ENCODE assay signal across 25 cellular contexts in genomic region chr7:139525239-139525638, GRCh38. TPM values are rescaled to one million over a fixed set of nuclear protein-coding genes. Genes with fewer than 3 reads are reported as not detected.
"Had no signal": no experiment of that assay in that cellular context is flagged by ENCODE, and none has a peak within 500 bp of the region (broad histone marks: within the 10 kb centered on the region; RNA-seq: fewer than 3 reads in every experiment).

No MANE protein-coding gene starts in this region.

- ATAC-seq: activated CD8-positive, alpha-beta memory T cell treated with anti-CD3 and anti-CD28 coated beads, Interleukin-2, amount 10 ng/mL, durations not matched to agents 7 days and 5 days; SK-N-SH treated with all-trans-retinoic acid at 6 μM for 48 hours; WTC11 had no signal

- H3K9me3 Mint-ChIP-seq: activated naive CD4-positive, alpha-beta T cell treated with anti-CD3 and anti-CD28 coated beads, Interleukin-2, amount 50 U/mL, for 24 hours; activated T-cell treated with anti-CD3 and anti-CD28 coated beads, Interleukin-2, amount 50 U/mL, for 24 hours; activated T-helper 1 cell treated with anti-CD3 and anti-CD28 coated beads, Interleukin-12 subunit alpha, Interleukin-12 subunit beta, Interleukin-2, Interleukin-4 antibody, amounts not matched to agents 30 ng/mL and 10 ng/mL and 1 ng/mL, durations not matched to agents 14 hours and 24 hours and 36 hours; T-helper 1 cell treated with Interleukin-12 subunit alpha and Interleukin-12 subunit beta and Interleukin-4 antibody, amounts not matched to agents 30 μg/mL and 1 μg/mL, for 36 hours had no signal

- FAIRE-seq: RCC 7860 had no signal

- H3K36me3 ChIP-seq: brain microvascular endothelial cell, cardiac muscle cell, SJSA1 had no signal

- DNase-seq: activated CD4-positive, alpha-beta T cell treated with anti-CD3 and anti-CD28 coated beads for 48 hours; activated CD4-positive, alpha-beta T cell treated with anti-CD3 and anti-CD28 coated beads, Interleukin-2, amount 50 U/mL, for 4 hours; activated CD4-positive, CD25-positive, alpha-beta regulatory T cell treated with anti-CD3 and anti-CD28 coated beads, Interleukin-2, amount 50 U/mL, for 72 hours; activated CD8-positive, alpha-beta memory T cell treated with anti-CD3 and anti-CD28 coated beads, Interleukin-2, amount 10 ng/mL, durations not matched to agents 7 days and 5 days; activated effector memory CD4-positive, alpha-beta T cell treated with Interleukin-2 at 50 U/mL for 16 hours; activated naive CD4-positive, alpha-beta T cell; activated T-cell treated with anti-CD3 and anti-CD28 coated beads, Interleukin-2, amount 50 U/mL, for 24 hours; brain microvascular endothelial cell; Karpas-422; MM.1S; NCI-H1105; NCI-H1436; NCI-H1694 treated with DMSO at 0.1 percent for 48 hours; NCI-H2081; NCI-H446; NCI-H524; SHP77 had no signal

- H3K27ac Mint-ChIP-seq: activated CD8-positive, alpha-beta memory T cell treated with anti-CD3 and anti-CD28 coated beads, Interleukin-2, amount 10 ng/mL, durations not matched to agents 7 days and 5 days; activated naive CD4-positive, alpha-beta T cell treated with anti-CD3 and anti-CD28 coated beads, Interleukin-2, amount 50 U/mL, for 24 hours; activated T-cell treated with anti-CD3 and anti-CD28 coated beads, Interleukin-2, amount 50 U/mL, for 24 hours; activated T-helper 1 cell treated with anti-CD3 and anti-CD28 coated beads, Interleukin-12 subunit alpha, Interleukin-12 subunit beta, Interleukin-2, Interleukin-4 antibody, amounts not matched to agents 30 ng/mL and 10 ng/mL and 1 ng/mL, durations not matched to agents 14 hours and 24 hours and 36 hours; T-helper 1 cell treated with Interleukin-12 subunit alpha and Interleukin-12 subunit beta and Interleukin-4 antibody, amounts not matched to agents 30 μg/mL and 1 μg/mL, for 36 hours; WTC11 had no signal

- H3K4me3 Mint-ChIP-seq: activated CD8-positive, alpha-beta memory T cell treated with anti-CD3 and anti-CD28 coated beads, Interleukin-2, amount 10 ng/mL, durations not matched to agents 7 days and 5 days; activated naive CD4-positive, alpha-beta T cell treated with anti-CD3 and anti-CD28 coated beads, Interleukin-2, amount 50 U/mL, for 24 hours; activated T-cell treated with anti-CD3 and anti-CD28 coated beads, Interleukin-2, amount 50 U/mL, for 24 hours; activated T-helper 1 cell treated with anti-CD3 and anti-CD28 coated beads, Interleukin-12 subunit alpha, Interleukin-12 subunit beta, Interleukin-2, Interleukin-4 antibody, amounts not matched to agents 30 ng/mL and 10 ng/mL and 1 ng/mL, durations not matched to agents 14 hours and 24 hours and 36 hours; T-helper 1 cell treated with Interleukin-12 subunit alpha and Interleukin-12 subunit beta and Interleukin-4 antibody, amounts not matched to agents 30 μg/mL and 1 μg/mL, for 36 hours had no signal

- H3K9me3 ChIP-seq: SJSA1 had no signal

- H3K4me3 ChIP-seq: cardiac muscle cell, SJSA1 had no signal

- H3K27ac ChIP-seq: brain microvascular endothelial cell, cardiac muscle cell, SJSA1 had no signal

- H3K36me3 Mint-ChIP-seq: activated CD8-positive, alpha-beta memory T cell treated with anti-CD3 and anti-CD28 coated beads, Interleukin-2, amount 10 ng/mL, durations not matched to agents 7 days and 5 days; activated naive CD4-positive, alpha-beta T cell treated with anti-CD3 and anti-CD28 coated beads, Interleukin-2, amount 50 U/mL, for 24 hours; WTC11 had no signal

RNA-seq across cellular contexts. Expression of gene CLEC2L, which starts 1.8 kb away (rescaled TPM):
- total RNA-seq: activated CD8-positive, alpha-beta memory T cell treated with anti-CD3 and anti-CD28 coated beads, Interleukin-2, amount 10 ng/mL, durations not matched to agents 7 days and 5 days; activated T-helper 1 cell treated with anti-CD3 and anti-CD28 coated beads, Interleukin-12 subunit alpha, Interleukin-12 subunit beta, Interleukin-2, Interleukin-4 antibody, amounts not matched to agents 30 ng/mL and 10 ng/mL and 1 ng/mL, durations not matched to agents 14 hours and 24 hours and 36 hours; SJSA1 had no signal

RNA-seq across cellular contexts. Expression of gene KLRG2, which starts 41.8 kb away (rescaled TPM):
- total RNA-seq: cardiac muscle cell, SJSA1 had no signal
- polyA plus RNA-seq: cardiac muscle cell had no signal
